Comparison of ENCODE assay signal across 15 cellular contexts in genomic region chr12:53060064-53060720, GRCh38. TPM values are rescaled to one million over a fixed set of nuclear protein-coding genes. Genes with fewer than 3 reads are reported as not detected.
DNase-seq lines count a peak whose midpoint lies in the region; ATAC-seq and TF ChIP-seq lines count a peak whose summit lies in the region.
"Had no signal": no experiment of that assay in that cellular context is flagged by ENCODE, and none has a peak within 500 bp of the region (broad histone marks: within the 10 kb centered on the region; RNA-seq: fewer than 3 reads in every experiment).

No MANE protein-coding gene starts in this region.

- CTCF ChIA-PET in HEK293T (lab: Yijun Ruan, JAX): no interaction called here

- TF ChIP-seq CTCF in heart right ventricle (IDR thresholded peaks at IDR 0.05): no peak
- TF ChIP-seq CTCF in ovary (IDR thresholded peaks at IDR 0.05): no peak

- peaks cover 46 to 99% (median 70%) of the 10 kb centered on the region in 9 donors for H3K4me1 ChIP-seq in heart right ventricle
- H3K4me1 ChIP-seq in ovary (ENCODE audit: insufficient read depth): peaks cover 17% of the 10 kb centered on the region
- H3K4me1 ChIP-seq: Caco-2 had no signal

- POLR2A ChIA-PET in HEK293T (lab: Yijun Ruan, JAX): interaction anchor here (1.3 kb wide), 1 partner anchor 19 kb away, joined by 4 read pairs; the partner anchor contains the start of gene SPRYD3

- H3K27me3 ChIP-seq in heart right ventricle (no peaks in the 10 kb centered on the region), ovary (no peaks in the 10 kb centered on the region)

- TF ChIP-seq POLR2A in ovary (IDR thresholded peaks at IDR 0.05): no peak

- intact Hi-C loops in heart right ventricle (cut with DNase I): loop anchor here in 1 of 10 donors (5.0 to 10.0 kb wide), 2 partner anchors 37 to 135 kb away; partner anchors contain the start of gene IGFBP6
- intact Hi-C loops in left cardiac atrium (cut with DNase I): loop anchor here in 1 of 2 donors (10.0 kb wide), 1 partner anchor 235 kb away; the partner anchor contains the start of genes MYG1 and PFDN5
- intact Hi-C loops in ovary (cut with DNase I): no loop called here

- DNase-seq in heart right ventricle (no peak), left cardiac atrium (no peak), ovary (peak in 1 of 5 donors; percentile 31), ureter (ENCODE audit: low spot score) (peak; percentile 49), HEK293T (ENCODE audit: extremely low spot score) (no peak), DMS79 (lab: John Stamatoyannopoulos, UW) (no peak)
- DNase-seq: erythroblast, hippocampal formation, Karpas-422, nephron progenitor cell, trophoblast cell had no signal

- TF ChIP-seq EP300 in ovary (IDR thresholded peaks at IDR 0.05): no peak

- 81 to 91% methylated on average over 17 of the region's 17 CpGs for WGBS in heart right ventricle, 2 donors
- 73 to 82% (median 79%) methylated on average over 17 of the region's 17 CpGs for WGBS in ovary, 3 donors

- peak overlapping the region in 9 of 10 donors; percentile 17 to 88 (median 58) for H3K27ac ChIP-seq in heart right ventricle
- H3K27ac ChIP-seq in ovary: peak overlapping the region; percentile 42 to 64
- H3K27ac ChIP-seq: HL-60 had no signal

- H3K9me3 ChIP-seq in heart right ventricle (no peaks in the 10 kb centered on the region), ovary (no peaks in the 10 kb centered on the region)
- H3K9me3 ChIP-seq: Caco-2 had no signal

- peaks cover 3 to 100% (median 76%) of the 10 kb centered on the region in 9 donors for H3K36me3 ChIP-seq in heart right ventricle
- H3K36me3 ChIP-seq in ovary: no peaks in the 10 kb centered on the region

- no peak for ATAC-seq in heart right ventricle
- no peak for ATAC-seq in left cardiac atrium

- no peak overlapping the region for H3K4me3 ChIP-seq in heart right ventricle
- no peak overlapping the region for H3K4me3 ChIP-seq in ovary

TF ChIP-seq in HEK293T, 16 proteins besides CTCF, POLR2A, EP300 and RAD21:
- TF ChIP-seq FOXM1 (IDR thresholded peaks at IDR 0.05; ENCODE audit: borderline replicate concordance): no peak
- no peak for TF ChIP-seq HDGF (IDR thresholded peaks at IDR 0.05; ENCODE audit: borderline replicate concordance)
- TF ChIP-seq ARNT (IDR thresholded peaks at IDR 0.05): no peak
- no peak for TF ChIP-seq L3MBTL2 (conservative IDR thresholded peaks at IDR 0.05)
- no peak for TF ChIP-seq ELF4 (IDR thresholded peaks at IDR 0.05)
- TF ChIP-seq TARDBP (IDR thresholded peaks at IDR 0.05): no peak
- no peak for TF ChIP-seq NFRKB (IDR thresholded peaks at IDR 0.05)
- TF ChIP-seq SUZ12 (IDR thresholded peaks at IDR 0.05): no peak
- no peak for TF ChIP-seq BHLHE40 (IDR thresholded peaks at IDR 0.05; ENCODE audit: borderline replicate concordance)
- TF ChIP-seq FOXK2 (IDR thresholded peaks at IDR 0.05): no peak
- TF ChIP-seq CTBP1 (IDR thresholded peaks at IDR 0.05; ENCODE audit: borderline replicate concordance): no peak
- TF ChIP-seq FOXA1 (IDR thresholded peaks at IDR 0.05): no peak
- no peak for TF ChIP-seq ZNF384 (IDR thresholded peaks at IDR 0.05)

RNA-seq across cellular contexts. Expression of gene TNS2, which starts 10.3 kb away (rescaled TPM):
- total RNA-seq in heart right ventricle: 100 to 1,000 TPM in 3 of 10 donors, 10 to 100 TPM in 7; 60.6 to 139 (median 77.1) TPM
- 100 to 1,000 TPM in 1 of 2 donors, 10 to 100 TPM in 1; 68.1 to 364 TPM for polyA plus RNA-seq in heart right ventricle
- total RNA-seq in left cardiac atrium: 100 to 1,000 TPM; 108 to 122 TPM
- total RNA-seq in ovary: 100 to 1,000 TPM in 6 of 7 donors, 10 to 100 TPM in 1; 88.7 to 255 (median 190) TPM
- polyA plus RNA-seq in ovary: 100 to 1,000 TPM in 1 of 2 donors, 10 to 100 TPM in 1; 66.8 to 161 TPM
- 198 TPM for total RNA-seq in ureter

RNA-seq across cellular contexts. Expression of gene SPRYD3, which starts 19.0 kb away (rescaled TPM):
- total RNA-seq in heart right ventricle (10 to 100 TPM; 40.9 to 63.0 (median 47.4) TPM), left cardiac atrium (10 to 100 TPM; 34.3 to 51.3 TPM), ovary (10 to 100 TPM; 28.5 to 88.1 (median 79.9) TPM), ureter (66.6 TPM)
- polyA plus RNA-seq in heart right ventricle (10 to 100 TPM; 20.5 to 63.9 TPM), ovary (10 to 100 TPM; 36.9 to 39.9 TPM)

RNA-seq across cellular contexts. Expression of gene IGFBP6, which starts 37.3 kb away (rescaled TPM):
- total RNA-seq in heart right ventricle (10 to 100 TPM; 27.0 to 75.6 (median 37.7) TPM), left cardiac atrium (100 to 1,000 TPM; 134 to 139 TPM), ovary (100 to 1,000 TPM in 6 of 7 donors, 10 to 100 TPM in 1; 81.3 to 685 (median 224) TPM), ureter (133 TPM)
- polyA plus RNA-seq in heart right ventricle (100 to 1,000 TPM in 1 of 2 donors, 10 to 100 TPM in 1; 61.5 to 182 TPM), ovary (100 to 1,000 TPM in 1 of 2 donors, 10 to 100 TPM in 1; 78.9 to 112 TPM)

RNA-seq across cellular contexts. Expression of gene SOAT2, which starts 43.1 kb away (rescaled TPM):
- not detected for total RNA-seq in heart right ventricle
- polyA plus RNA-seq in heart right ventricle: under 1 TPM in 1 of 2 donors, not detected in 1; 0.03 TPM
- total RNA-seq in left cardiac atrium: not detected
- total RNA-seq in ovary: under 1 TPM in 3 of 7 donors, not detected in 4; 0.17 to 0.72 (median 0.53) TPM
- polyA plus RNA-seq in ovary: under 1 TPM; 0.07 to 0.28 TPM
- total RNA-seq in ureter: 0.18 TPM
- total RNA-seq: lung microvascular endothelial cell had no signal
- polyA plus RNA-seq: AG04450 had no signal

RNA-seq across cellular contexts. Expression of gene EIF4B, which starts 53.9 kb away (rescaled TPM):
- 100 to 1,000 TPM; 364 to 477 (median 431) TPM for total RNA-seq in heart right ventricle
- 10 to 100 TPM; 53.2 to 63.5 TPM for polyA plus RNA-seq in heart right ventricle
- total RNA-seq in left cardiac atrium: 100 to 1,000 TPM; 332 to 341 TPM
- total RNA-seq in ovary: 1,000 to 10,000 TPM in 3 of 7 donors, 100 to 1,000 TPM in 4; 713 to 1,452 (median 896) TPM
- polyA plus RNA-seq in ovary: 100 to 1,000 TPM; 316 to 882 TPM
- total RNA-seq in ureter: 474 TPM
